Comparison of ENCODE assay signal across 16 cellular contexts in the genomic region with DNA sequence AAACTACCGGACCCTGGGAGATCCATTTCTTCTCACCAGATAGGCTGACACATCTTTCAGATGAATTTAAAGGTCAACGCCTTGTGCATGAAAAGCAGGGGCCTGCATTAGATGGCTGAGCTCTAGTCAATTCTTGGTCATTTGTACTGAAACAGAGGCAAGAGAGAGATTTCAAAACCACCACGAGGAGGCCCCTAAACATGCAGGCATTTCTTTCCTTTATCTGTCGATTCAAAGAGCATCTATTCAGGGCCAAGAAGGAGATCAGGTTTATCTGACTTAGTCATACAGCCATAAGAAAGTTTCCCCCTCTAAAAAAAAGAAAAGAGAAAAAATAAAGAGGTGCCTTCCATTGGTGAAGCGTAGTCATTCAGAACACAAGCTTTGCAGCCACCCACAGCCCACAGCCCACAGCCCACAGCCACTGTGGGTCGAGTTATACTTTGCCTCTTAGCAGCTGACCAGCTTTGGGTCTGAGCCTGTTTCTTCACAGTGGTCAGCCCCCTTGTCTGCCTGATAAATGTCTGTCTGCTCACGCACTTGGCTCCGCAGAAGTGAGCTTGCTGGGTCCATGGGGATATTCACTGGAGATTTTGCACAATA.
"Had no signal": no experiment of that assay in that cellular context is flagged by ENCODE, and none has a peak within 500 bp of the region (broad histone marks: within the 10 kb centered on the region; RNA-seq: fewer than 3 reads in every experiment).

No MANE protein-coding gene starts in this region.

- H3K9me3 ChIP-seq: pancreas, tibial nerve, vagina had no signal

- H3K4me3 ChIP-seq: dorsolateral prefrontal cortex, pancreas, tibial nerve, vagina had no signal

- H3K4me1 Mint-ChIP-seq: activated naive CD8-positive, alpha-beta T cell treated with anti-CD3 and anti-CD28 coated beads, Interleukin-2, amount 50 U/mL, for 24 hours; activated T-helper 17 cell treated with anti-CD3 and anti-CD28 coated beads, Interleukin-2, amount 50 U/mL, for 72 hours; memory B cell had no signal

- H3K27me3 Mint-ChIP-seq: activated naive CD8-positive, alpha-beta T cell treated with anti-CD3 and anti-CD28 coated beads, Interleukin-2, amount 50 U/mL, for 24 hours had no signal

- ATAC-seq: activated naive CD8-positive, alpha-beta T cell treated with anti-CD3 and anti-CD28 coated beads, Interleukin-2, amount 50 U/mL, for 24 hours; activated T-helper 17 cell treated with anti-CD3 and anti-CD28 coated beads, Interleukin-2, amount 50 U/mL, for 72 hours; pancreas had no signal

- H3K36me3 Mint-ChIP-seq: memory B cell had no signal

- H3K27ac Mint-ChIP-seq: activated naive CD4-positive, alpha-beta T cell treated with anti-CD3 and anti-CD28 coated beads for 36 hours; activated naive CD8-positive, alpha-beta T cell treated with anti-CD3 and anti-CD28 coated beads, Interleukin-2, amount 50 U/mL, for 24 hours; activated T-helper 17 cell treated with anti-CD3 and anti-CD28 coated beads, Interleukin-2, amount 50 U/mL, for 72 hours; memory B cell had no signal

- DNase-seq: activated naive CD4-positive, alpha-beta T cell treated with anti-CD3 and anti-CD28 coated beads for 36 hours; activated naive CD8-positive, alpha-beta T cell treated with anti-CD3 and anti-CD28 coated beads, Interleukin-2, amount 50 U/mL, for 24 hours; activated T-cell treated with anti-CD3 and anti-CD28 coated beads for 4 hours; aorta; dorsolateral prefrontal cortex; erythroblast; left ventricle myocardium superior; pancreas; stimulated activated CD4-positive, alpha-beta T cell treated with anti-CD3 and anti-CD28 coated beads, Interleukin-15, amount 100 ng/mL, for 24 hours; stimulated activated CD4-positive, alpha-beta T cell treated with anti-CD3 and anti-CD28 coated beads, Interleukin-4, amount 100 ng/mL, for 1 hour; stimulated activated naive CD4-positive, alpha-beta T cell; T-helper 9 cell had no signal

- H3K4me1 ChIP-seq: pancreas, tibial nerve, vagina had no signal

- H3K4me3 Mint-ChIP-seq: activated naive CD4-positive, alpha-beta T cell treated with anti-CD3 and anti-CD28 coated beads for 36 hours; activated naive CD8-positive, alpha-beta T cell treated with anti-CD3 and anti-CD28 coated beads, Interleukin-2, amount 50 U/mL, for 24 hours; activated T-helper 17 cell treated with anti-CD3 and anti-CD28 coated beads, Interleukin-2, amount 50 U/mL, for 72 hours; memory B cell had no signal

- H3K27me3 ChIP-seq: dorsolateral prefrontal cortex, pancreas, tibial nerve, vagina had no signal

- H3K36me3 ChIP-seq: pancreas, tibial nerve, vagina had no signal

- H3K9me3 Mint-ChIP-seq: activated naive CD4-positive, alpha-beta T cell treated with anti-CD3 and anti-CD28 coated beads for 36 hours; activated naive CD8-positive, alpha-beta T cell treated with anti-CD3 and anti-CD28 coated beads, Interleukin-2, amount 50 U/mL, for 24 hours; activated T-helper 17 cell treated with anti-CD3 and anti-CD28 coated beads, Interleukin-2, amount 50 U/mL, for 72 hours; memory B cell had no signal

- H3K27ac ChIP-seq: dorsolateral prefrontal cortex, pancreas, tibial nerve, vagina had no signal
